7 cellular contexts compared by ENCODE assay signal in the genomic region with DNA sequence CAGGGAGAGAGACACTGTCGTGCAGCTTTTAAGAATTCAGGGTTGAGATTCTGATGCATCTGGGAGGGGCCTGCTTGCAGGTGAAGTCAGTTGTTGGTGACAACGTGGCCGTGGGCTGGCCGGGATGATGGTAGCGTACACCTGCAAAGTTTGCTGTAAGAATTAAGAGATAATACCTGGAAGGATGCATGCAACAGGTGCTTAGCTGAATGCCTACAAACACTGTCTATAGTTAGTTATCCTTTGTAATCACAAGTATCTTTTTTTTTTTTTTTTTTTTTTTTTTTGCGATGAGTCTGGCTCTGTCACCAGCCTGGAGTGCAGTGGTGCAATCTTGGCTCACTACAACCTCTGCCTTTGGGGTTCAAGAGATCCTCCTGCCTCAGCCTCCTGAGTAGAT.
"Had no signal": no experiment of that assay in that cellular context is flagged by ENCODE, and none has a peak within 500 bp of the region (broad histone marks: within the 10 kb centered on the region; RNA-seq: fewer than 3 reads in every experiment).

No MANE protein-coding gene starts in this region.

- H3K4me3 ChIP-seq: HAP-1, K562 had no signal

- ATAC-seq: HCT116, K562 had no signal

- H3K9me3 ChIP-seq: HAP-1 had no signal

- DNase-seq: GOT3, H7, IMR-90, KG1 had no signal

- H3K4me1 ChIP-seq: HAP-1 had no signal

- H3K36me3 ChIP-seq: HAP-1 had no signal
